ENCODE assay signal across 22 cellular contexts in genomic region chr1:228197555-228198147, GRCh38. TPM values are rescaled to one million over a fixed set of nuclear protein-coding genes. Genes with fewer than 3 reads are reported as not detected.
"Had no signal": no experiment of that assay in that cellular context is flagged by ENCODE, and none has a peak within 500 bp of the region (broad histone marks: within the 10 kb centered on the region; RNA-seq: fewer than 3 reads in every experiment).

No MANE protein-coding gene starts in this region.

- H3K27me3 ChIP-seq: upper lobe of left lung had no signal

- H3K4me1 ChIP-seq: lower lobe of right lung had no signal

- H3K27ac ChIP-seq: coronary artery, lower lobe of right lung, SK-N-MC, thoracic aorta, upper lobe of left lung had no signal

- H3K4me3 ChIP-seq: coronary artery, lower lobe of right lung, SK-N-MC, thoracic aorta, upper lobe of left lung had no signal

- DNase-seq: activated CD4-positive, alpha-beta memory T cell treated with anti-CD3 and anti-CD28 coated beads for 36 hours; activated CD4-positive, alpha-beta T cell treated with anti-CD3 and anti-CD28 coated beads for 4 hours; activated naive CD4-positive, alpha-beta T cell treated with anti-CD3 and anti-CD28 coated beads for 36 hours; activated T-cell treated with anti-CD3 and anti-CD28 coated beads for 4 hours; anterior cingulate cortex; erythroblast; immature natural killer cell; lower lobe of right lung; nephron progenitor cell; nucleus accumbens; retina; small intestine; stimulated activated CD4-positive, alpha-beta T cell treated with anti-CD3 and anti-CD28 coated beads, Interleukin-4, amount 100 ng/mL, for 24 hours; upper lobe of left lung had no signal

- H3K36me3 ChIP-seq: lower lobe of right lung, thoracic aorta had no signal

- ATAC-seq: activated T-helper 17 cell treated with anti-CD3 and anti-CD28 coated beads, Interleukin-2, amount 50 U/mL, for 72 hours; lower lobe of right lung; stimulated activated effector memory CD8-positive, alpha-beta T cell treated with anti-CD3 and anti-CD28 coated beads, Interleukin-12 subunit alpha, Interleukin-12 subunit beta, amount 100 ng/mL, for 72 hours had no signal

- FAIRE-seq: endometrium, frontal cortex, small intestine, TTC549 had no signal

RNA-seq across cellular contexts. Expression of gene GJC2, which starts 47.9 kb away (rescaled TPM):
- polyA plus RNA-seq: immature natural killer cell had no signal
